In genomic region chr4:4388418-4388817, GRCh38 we compare ENCODE assay signal across 9 cellular contexts. TPM values are rescaled to one million over a fixed set of nuclear protein-coding genes. Genes with fewer than 3 reads are reported as not detected.
DNase-seq lines count a peak whose midpoint lies in the region; ATAC-seq, FAIRE-seq and TF ChIP-seq lines count a peak whose summit lies in the region.
"Had no signal": no experiment of that assay in that cellular context is flagged by ENCODE, and none has a peak within 500 bp of the region (broad histone marks: within the 10 kb centered on the region; RNA-seq: fewer than 3 reads in every experiment).

No MANE protein-coding gene starts in this region.

- H3K27me3 ChIP-seq in CD8-positive, alpha-beta T cell (ENCODE audit: insufficient read depth, low read length) = no peaks in the 10 kb centered on the region
- H3K27me3 ChIP-seq in HUES6 (ENCODE audit: control insufficient read depth, insufficient read depth, low read length) (peaks cover 81% of the 10 kb centered on the region), small intestine (ENCODE audit: control insufficient read depth in 2 of 2, insufficient read depth in 2 of 2, low read length in 2 of 2) (peaks cover 18 to 21% of the 10 kb centered on the region in 2 donors)

- no peak for FAIRE-seq in small intestine (lab: Jason Lieb, UNC)

- POLR2A ChIA-PET in CD8-positive, alpha-beta T cell (lab: Charles Lee) = interaction anchor here (1.2 to 4.2 kb wide), 2 partner anchors 30 to 40 kb away, joined by 3 to 25 read pairs; no protein-coding TSS in a partner anchor

- H3K27ac ChIP-seq in CD8-positive, alpha-beta T cell (ENCODE audit: low read depth, low read length) = no peak overlapping the region
- H3K27ac ChIP-seq in HUES6 (ENCODE audit: low read depth, low read length) = no peak overlapping the region
- no peak overlapping the region for H3K27ac ChIP-seq in small intestine (ENCODE audit: low read depth in 1 of 2, low read length in 1 of 2)

- intact Hi-C loops in CD8-positive, alpha-beta T cell (cut with DNase I, micrococcal nuclease) = loop anchor here in 1 of 2 experiments (5.0 kb wide), 1 partner anchor 154 kb away; the partner anchor contains the start of gene STX18
- intact Hi-C loops in natural killer cell (cut with micrococcal nuclease) = no loop called here

- WGBS in small intestine, 3 donors = 40 to 52% (median 52%) methylated on average over 7 of the region's 7 CpGs

- peak overlapping the region; percentile 28 for H3K27ac Mint-ChIP-seq in CD8-positive, alpha-beta T cell
- no peak overlapping the region for H3K27ac Mint-ChIP-seq in central memory CD8-positive, alpha-beta T cell (ENCODE audit: low read depth)
- H3K27ac Mint-ChIP-seq in natural killer cell = no peak overlapping the region
- H3K27ac Mint-ChIP-seq: activated T-helper 2 cell treated with anti-CD3 and anti-CD28 coated beads, Interferon-gamma antibody, Interleukin-2, Interleukin-4, amounts not matched to agents 10 μg/mL and 5 μg/mL and 100 μg/mL, durations not matched to agents 14 hours and 24 hours and 36 hours had no signal

- DNase-seq in CD8-positive, alpha-beta T cell = no peak
- no peak for DNase-seq in central memory CD8-positive, alpha-beta T cell (ENCODE audit: low spot score in 2 of 2)
- DNase-seq in natural killer cell (no peak), small intestine (no peak)
- DNase-seq: NCI-H510A treated with DMSO at 0.1 percent for 48 hours had no signal

- H3K4me1 ChIP-seq in CD8-positive, alpha-beta T cell (ENCODE audit: insufficient read depth, low read length) = peaks cover 14% of the 10 kb centered on the region
- 0 out of 2 replicates have a peak, but pooled peaks cover 14% of the 10 kb centered on the region for H3K4me1 ChIP-seq in HUES6 (ENCODE audit: control insufficient read depth, insufficient read depth, low read length)
- H3K4me1 ChIP-seq in small intestine (ENCODE audit: control insufficient read depth in 2 of 2, insufficient read depth in 1 of 2, low read depth in 1 of 2, low read length in 1 of 2) = no peaks in the 10 kb centered on the region

- H3K36me3 Mint-ChIP-seq in CD8-positive, alpha-beta T cell = peaks cover 33% of the 10 kb centered on the region
- peaks cover 2% of the 10 kb centered on the region for H3K36me3 Mint-ChIP-seq in central memory CD8-positive, alpha-beta T cell (ENCODE audit: insufficient read depth)
- no peaks in the 10 kb centered on the region for H3K36me3 Mint-ChIP-seq in natural killer cell

- peaks cover 7% of the 10 kb centered on the region for H3K27me3 Mint-ChIP-seq in CD8-positive, alpha-beta T cell (ENCODE audit: low read depth)
- peaks cover 35% of the 10 kb centered on the region for H3K27me3 Mint-ChIP-seq in central memory CD8-positive, alpha-beta T cell
- H3K27me3 Mint-ChIP-seq in natural killer cell (ENCODE audit: low read depth in 2 of 2) = peaks cover 33 to 50% of the 10 kb centered on the region in 2 donors

- no peaks in the 10 kb centered on the region for H3K9me3 ChIP-seq in CD8-positive, alpha-beta T cell (ENCODE audit: low read length)
- H3K9me3 ChIP-seq in HUES6 (ENCODE audit: control insufficient read depth, insufficient read depth, low read depth, low read length) = no peaks in the 10 kb centered on the region
- no peaks in the 10 kb centered on the region for H3K9me3 ChIP-seq in small intestine (ENCODE audit: control insufficient read depth, low read depth)

- no peak overlapping the region for H3K9ac ChIP-seq in HUES6 (ENCODE audit: low read length)

- CTCF ChIA-PET in CD8-positive, alpha-beta T cell (lab: Charles Lee) = no interaction called here

- peaks cover 25% of the 10 kb centered on the region for H3K4me1 Mint-ChIP-seq in CD8-positive, alpha-beta T cell (ENCODE audit: low read depth)
- peaks cover 19% of the 10 kb centered on the region for H3K4me1 Mint-ChIP-seq in central memory CD8-positive, alpha-beta T cell
- peaks cover 6 to 12% of the 10 kb centered on the region in 2 donors for H3K4me1 Mint-ChIP-seq in natural killer cell

- no peak for ATAC-seq in CD8-positive, alpha-beta T cell
- no peak for ATAC-seq in central memory CD8-positive, alpha-beta T cell (replicated peaks; ENCODE audit: extremely low read depth, poor library complexity, severe bottlenecking)
- ATAC-seq in natural killer cell (no peak), GM21737 (IDR thresholded peaks at IDR 0.05; ENCODE audit: unreplicated experiment) (no peak), GM18520 (IDR thresholded peaks at IDR 0.05; ENCODE audit: unreplicated experiment) (no peak)

- peaks cover 7% of the 10 kb centered on the region for H3K36me3 ChIP-seq in CD8-positive, alpha-beta T cell (ENCODE audit: insufficient read depth, low read length)
- peaks cover 6% of the 10 kb centered on the region; the same call in 1 of the 2 replicates for H3K36me3 ChIP-seq in HUES6 (ENCODE audit: control insufficient read depth, insufficient read depth, low read length)
- H3K36me3 ChIP-seq in small intestine (ENCODE audit: control insufficient read depth in 2 of 2, insufficient read depth in 2 of 2, low read length in 2 of 2) = no peaks in the 10 kb centered on the region

- peak overlapping the region; percentile 79 for H3K4me3 Mint-ChIP-seq in CD8-positive, alpha-beta T cell
- H3K4me3 Mint-ChIP-seq in central memory CD8-positive, alpha-beta T cell = peak overlapping the region; percentile 74
- H3K4me3 Mint-ChIP-seq in natural killer cell = peak overlapping the region; percentile 86

- peak overlapping the region; percentile 76 for H3K4me3 ChIP-seq in CD8-positive, alpha-beta T cell (ENCODE audit: low read depth, low read length)
- peak overlapping the region; percentile 73; the same call in 1 of the 2 replicates for H3K4me3 ChIP-seq in HUES6 (ENCODE audit: low read depth, low read length)
- no peak overlapping the region for H3K4me3 ChIP-seq in small intestine (ENCODE audit: low read depth in 1 of 2, low read length in 2 of 2)

- no peaks in the 10 kb centered on the region for H3K9me3 Mint-ChIP-seq in CD8-positive, alpha-beta T cell
- H3K9me3 Mint-ChIP-seq in central memory CD8-positive, alpha-beta T cell = no peaks in the 10 kb centered on the region
- no peaks in the 10 kb centered on the region for H3K9me3 Mint-ChIP-seq in natural killer cell
- H3K9me3 Mint-ChIP-seq: activated T-helper 2 cell treated with anti-CD3 and anti-CD28 coated beads, Interferon-gamma antibody, Interleukin-2, Interleukin-4, amounts not matched to agents 10 μg/mL and 5 μg/mL and 100 μg/mL, durations not matched to agents 14 hours and 24 hours and 36 hours had no signal

- TF ChIP-seq CTCF in CD8-positive, alpha-beta T cell (IDR thresholded peaks at IDR 0.05) = no peak
- no peak for TF ChIP-seq CTCF in natural killer cell (IDR thresholded peaks at IDR 0.05)

RNA-seq across cellular contexts. Expression of gene NSG1, which starts 1.5 kb away (rescaled TPM):
- total RNA-seq in CD8-positive, alpha-beta T cell = 10 to 100 TPM; 14.2 to 15.8 TPM
- total RNA-seq in natural killer cell = 1 to 10 TPM in 2 of 3 donors, not detected in 1; 1.2 to 5.8 TPM
- polyA plus RNA-seq in small intestine = 1 to 10 TPM in 1 of 3 donors, under 1 TPM in 1, not detected in 1; 0.27 to 8.2 TPM
- total RNA-seq: activated T-helper 2 cell treated with anti-CD3 and anti-CD28 coated beads, Interferon-gamma antibody, Interleukin-2, Interleukin-4, amounts not matched to agents 10 μg/mL and 5 μg/mL and 100 μg/mL, durations not matched to agents 14 hours and 24 hours and 36 hours had no signal

Comparison
In these comparisons a context has a peak if more than half of its experiments do, and no peak if none do; other contexts are left out.
1. H3K4me3 ChIP-seq: peak in CD8-positive, alpha-beta T cell (single experiment) and HUES6 (single experiment); none in small intestine (0 of 2).
2. Peak in every context shown above with its lines, with median percentiles within 50 percentile points of each other: H3K4me3 Mint-ChIP-seq.